9 cellular contexts compared by ENCODE assay signal in the genomic region with DNA sequence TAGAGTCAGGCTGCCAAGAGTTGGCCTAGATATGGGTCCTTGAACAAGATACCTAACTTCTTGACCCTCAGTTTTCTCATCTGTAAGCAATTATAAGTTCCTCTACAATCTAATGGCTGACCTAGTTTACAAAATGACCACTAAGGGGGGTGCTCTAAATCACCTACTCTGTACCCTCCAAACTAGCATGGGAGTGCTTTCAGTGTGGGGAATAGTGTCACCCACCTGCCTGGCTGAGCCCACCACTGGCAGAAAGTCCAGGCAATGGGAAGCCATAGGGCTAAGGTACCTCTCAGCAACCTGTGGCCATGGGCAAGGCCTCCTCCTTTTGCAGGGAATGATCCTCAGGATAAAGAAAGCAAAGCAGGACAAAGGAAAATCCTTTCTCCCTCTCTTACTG. TPM values are rescaled to one million over a fixed set of nuclear protein-coding genes. Genes with fewer than 3 reads are reported as not detected.
"Had no signal": no experiment of that assay in that cellular context is flagged by ENCODE, and none has a peak within 500 bp of the region (broad histone marks: within the 10 kb centered on the region; RNA-seq: fewer than 3 reads in every experiment).

No MANE protein-coding gene starts in this region.

- H3K4me3 ChIP-seq: GM23248, GM23338, HAP-1 had no signal

- H2AFZ ChIP-seq: GM23248, GM23338 had no signal

- H3K4me3 Mint-ChIP-seq: GM23338, HFFc6 had no signal

- DNase-seq: GM23248, GOT3, H7, HCEC 1CT, HFFc6 had no signal

- H3K9ac ChIP-seq: GM23248 had no signal

- H3K9me3 ChIP-seq: HAP-1 had no signal

- H3K27ac Mint-ChIP-seq: GM23338, HFFc6 had no signal

- H3K4me2 ChIP-seq: GM23338 had no signal

- H3K4me1 Mint-ChIP-seq: GM23338 had no signal

- ATAC-seq: GM23338, HCT116 had no signal

- H3K4me1 ChIP-seq: HAP-1 had no signal

- H3K36me3 ChIP-seq: HAP-1 had no signal

- H3K27ac ChIP-seq: GM23248 had no signal

RNA-seq across cellular contexts. Expression of gene COL6A5, which starts 58.9 kb away (rescaled TPM):
- total RNA-seq: GM23248, H4, H7, HFFc6 had no signal
- polyA plus RNA-seq: GM23248 had no signal
